8 cellular contexts compared by ENCODE assay signal in genomic region chr22:17774206-17774927, GRCh38. TPM values are rescaled to one million over a fixed set of nuclear protein-coding genes. Genes with fewer than 3 reads are reported as not detected.
DNase-seq lines count a peak whose midpoint lies in the region; ATAC-seq and TF ChIP-seq lines count a peak whose summit lies in the region.

Gene BID, minus strand, starts transcription at chr22:17774469. Its CDS starts 24,353 bp downstream, at chr22:17750116.

- CTCF ChIA-PET in activated CD8-positive, alpha-beta T cell treated with anti-CD3 and anti-CD28 coated beads for 36 hours (lab: Charles Lee): interaction anchor here (1.0 to 1.9 kb wide), 4 partner anchors 10 to 35 kb away, joined by 3 to 8 read pairs (median 6); no protein-coding TSS in a partner anchor

- H3K9me3 Mint-ChIP-seq in activated CD8-positive, alpha-beta T cell treated with anti-CD3 and anti-CD28 coated beads for 36 hours: no peaks in the 10 kb centered on the region

- H3K36me3 ChIP-seq in muscle layer of colon (ENCODE audit: insufficient read depth, low read length) (no peaks in the 10 kb centered on the region), upper lobe of right lung (no peaks in the 10 kb centered on the region)

- H3K27ac ChIP-seq in muscle layer of colon (ENCODE audit: low read depth, low read length) (peak within 1 kb of the TSS; percentile 34), upper lobe of right lung (peak within 1 kb of the TSS; percentile 70)

- POLR2A ChIA-PET in activated CD8-positive, alpha-beta T cell treated with anti-CD3 and anti-CD28 coated beads for 36 hours (lab: Charles Lee): interaction anchor here (1.0 to 1.6 kb wide), 2 partner anchors 8 to 41 kb away, joined by 3 to 5 read pairs; no protein-coding TSS in a partner anchor

- H3K4me3 ChIP-seq in epithelial cell of proximal tubule (ENCODE audit: low read depth, low read length): peak within 1 kb of the TSS; percentile 62
- H3K4me3 ChIP-seq in muscle layer of colon (ENCODE audit: low read depth in 1 of 2, low read length in 2 of 2): peak within 1 kb of the TSS; percentile 47 to 68
- peak within 1 kb of the TSS; percentile 69 for H3K4me3 ChIP-seq in upper lobe of right lung

- peak within 1 kb of the TSS; percentile 73 for H3K27ac Mint-ChIP-seq in activated CD8-positive, alpha-beta T cell treated with anti-CD3 and anti-CD28 coated beads for 36 hours

- H3K4me1 ChIP-seq in muscle layer of colon (ENCODE audit: insufficient read depth, low read length) (peaks cover 6% of the 10 kb centered on the region), upper lobe of right lung (peaks cover 25% of the 10 kb centered on the region)

- DNase-seq in AG08396 (ENCODE audit: low spot score) (peak; percentile 78), Kasumi-1 (lab: John Stamatoyannopoulos, UW) (peak; percentile 34 to 53), epithelial cell of proximal tubule (ENCODE audit: low read depth) (no peak), upper lobe of right lung (peak; percentile 86)
- DNase-seq in activated CD8-positive, alpha-beta T cell treated with anti-CD3 and anti-CD28 coated beads for 36 hours: peak; percentile 45

- no peak within 1 kb of the TSS for H3K9ac ChIP-seq in muscle layer of colon (ENCODE audit: low read length)

- H3K4me3 Mint-ChIP-seq in activated CD8-positive, alpha-beta T cell treated with anti-CD3 and anti-CD28 coated beads for 36 hours: peak within 1 kb of the TSS; percentile 77

- H3K27me3 ChIP-seq in muscle layer of colon (ENCODE audit: control insufficient read depth in 1 of 2, insufficient read depth in 2 of 2, low read length in 2 of 2) (no peaks in the 10 kb centered on the region), upper lobe of right lung (no peaks in the 10 kb centered on the region)

- ATAC-seq in GM18909 (IDR thresholded peaks at IDR 0.05; ENCODE audit: poor library complexity, unreplicated experiment): peak; percentile 30
- peak; percentile 10 for ATAC-seq in activated CD8-positive, alpha-beta T cell treated with anti-CD3 and anti-CD28 coated beads for 36 hours
- ATAC-seq in upper lobe of right lung: peak; percentile 70
- no peak for ATAC-seq in GM19328 (IDR thresholded peaks at IDR 0.05; ENCODE audit: unreplicated experiment)

- TF ChIP-seq CTCF in activated CD8-positive, alpha-beta T cell treated with anti-CD3 and anti-CD28 coated beads for 36 hours (IDR thresholded peaks at IDR 0.05): no peak
- no peak for TF ChIP-seq CTCF in epithelial cell of proximal tubule (conservative IDR thresholded peaks at IDR 0.05; ENCODE audit: low read depth, low read length)
- TF ChIP-seq CTCF in upper lobe of right lung (IDR thresholded peaks at IDR 0.05): no peak

- peaks cover 1% of the 10 kb centered on the region for H3K27me3 Mint-ChIP-seq in activated CD8-positive, alpha-beta T cell treated with anti-CD3 and anti-CD28 coated beads for 36 hours

- H3K36me3 Mint-ChIP-seq in activated CD8-positive, alpha-beta T cell treated with anti-CD3 and anti-CD28 coated beads for 36 hours (ENCODE audit: low read depth): no peaks in the 10 kb centered on the region

- H3K9me3 ChIP-seq in muscle layer of colon (ENCODE audit: low read length) (no peaks in the 10 kb centered on the region), upper lobe of right lung (no peaks in the 10 kb centered on the region)

- intact Hi-C loops in activated CD8-positive, alpha-beta T cell treated with anti-CD3 and anti-CD28 coated beads for 36 hours (cut with micrococcal nuclease): no loop called here
- intact Hi-C loops in upper lobe of right lung (cut with DNase I): no loop called here

- peaks cover 76% of the 10 kb centered on the region for H3K4me1 Mint-ChIP-seq in activated CD8-positive, alpha-beta T cell treated with anti-CD3 and anti-CD28 coated beads for 36 hours (ENCODE audit: low read depth)

RNA-seq across cellular contexts. Expression of gene BID, which starts in this region (rescaled TPM):
- 10 to 100 TPM; 16.3 to 19.9 TPM for total RNA-seq in activated CD8-positive, alpha-beta T cell treated with anti-CD3 and anti-CD28 coated beads for 36 hours
- total RNA-seq in epithelial cell of proximal tubule (33.6 and 61.3 TPM in 2 replicates), upper lobe of right lung (22.8 TPM)
